ENCODE assay signal across 1 cellular context in genomic region chr9:68981825-68982224, GRCh38.
TF ChIP-seq lines count a peak whose summit lies in the region.

No MANE protein-coding gene starts in this region.

TF ChIP-seq in SK-N-SH, 30 proteins besides CTCF, POLR2A, EP300 and RAD21 (continued from another document):
- TF ChIP-seq, protein P1, sequence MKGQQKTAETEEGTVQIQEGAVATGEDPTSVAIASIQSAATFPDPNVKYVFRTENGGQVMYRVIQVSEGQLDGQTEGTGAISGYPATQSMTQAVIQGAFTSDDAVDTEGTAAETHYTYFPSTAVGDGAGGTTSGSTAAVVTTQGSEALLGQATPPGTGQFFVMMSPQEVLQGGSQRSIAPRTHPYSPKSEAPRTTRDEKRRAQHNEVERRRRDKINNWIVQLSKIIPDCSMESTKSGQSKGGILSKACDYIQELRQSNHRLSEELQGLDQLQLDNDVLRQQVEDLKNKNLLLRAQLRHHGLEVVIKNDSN (IDR thresholded peaks at IDR 0.05; ENCODE audit: borderline replicate concordance, low read depth): no peak
- TF ChIP-seq GABPA (IDR thresholded peaks at IDR 0.05; ENCODE audit: low read depth) (no peak), SIN3A (IDR thresholded peaks at IDR 0.05; ENCODE audit: borderline replicate concordance, low read depth, low read length) (no peak), POLR2AphosphoS5 (IDR thresholded peaks at IDR 0.05; ENCODE audit: low read depth, low read length) (no peak), PBX3 (IDR thresholded peaks at IDR 0.05) (no peak), EZH2phosphoT487 (IDR thresholded peaks at IDR 0.05; ENCODE audit: borderline replicate concordance, low read depth) (no peak)
- TF ChIP-seq, protein P2, sequence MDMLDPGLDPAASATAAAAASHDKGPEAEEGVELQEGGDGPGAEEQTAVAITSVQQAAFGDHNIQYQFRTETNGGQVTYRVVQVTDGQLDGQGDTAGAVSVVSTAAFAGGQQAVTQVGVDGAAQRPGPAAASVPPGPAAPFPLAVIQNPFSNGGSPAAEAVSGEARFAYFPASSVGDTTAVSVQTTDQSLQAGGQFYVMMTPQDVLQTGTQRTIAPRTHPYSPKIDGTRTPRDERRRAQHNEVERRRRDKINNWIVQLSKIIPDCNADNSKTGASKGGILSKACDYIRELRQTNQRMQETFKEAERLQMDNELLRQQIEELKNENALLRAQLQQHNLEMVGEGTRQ (IDR thresholded peaks at IDR 0.05; ENCODE audit: borderline replicate concordance, low read depth, low read length): no peak
TF ChIP-seq in SK-N-SH: peak in this region for 0.
